In the genomic region with DNA sequence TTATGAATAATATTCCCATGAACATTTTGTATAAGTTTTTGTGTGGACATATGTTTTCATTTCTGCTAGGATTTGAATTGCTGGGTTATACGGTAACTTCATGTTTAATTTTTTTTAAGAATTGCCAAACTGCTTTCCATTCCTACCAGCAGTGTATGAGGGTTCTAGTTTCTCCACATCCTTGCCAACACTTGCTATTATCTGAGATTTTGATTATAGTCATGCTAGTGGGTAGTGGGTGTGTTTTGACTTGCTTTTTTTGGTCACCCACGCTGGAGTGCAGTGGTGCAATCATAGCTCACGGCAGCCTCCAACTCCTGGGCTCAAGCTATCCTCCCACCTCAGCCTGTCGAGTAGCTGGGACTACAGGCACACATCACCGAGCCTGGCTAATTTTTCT, we compare ENCODE assay signal across 10 cellular contexts. TPM values are rescaled to one million over a fixed set of nuclear protein-coding genes. Genes with fewer than 3 reads are reported as not detected.
"Had no signal": no experiment of that assay in that cellular context is flagged by ENCODE, and none has a peak within 500 bp of the region (broad histone marks: within the 10 kb centered on the region; RNA-seq: fewer than 3 reads in every experiment).

No MANE protein-coding gene starts in this region.

- H3K4me2 ChIP-seq: GM23338 had no signal

- FAIRE-seq: H1, H54 had no signal

- H2AFZ ChIP-seq: GM23338 had no signal

- H3K4me3 ChIP-seq: GM23338 had no signal

- H3K27ac ChIP-seq: HL-60 had no signal

- ATAC-seq: GM23338 had no signal

- DNase-seq: H9, HCEC 1CT, HFFc6, IMR-90, KBM-7 had no signal

RNA-seq across cellular contexts. Expression of gene SDR42E2, which starts 40.8 kb away (rescaled TPM):
- total RNA-seq: GM23338, H1, HFFc6, HT1080, IMR-90 had no signal
- polyA plus RNA-seq: IMR-90 had no signal
